In the genomic region with DNA sequence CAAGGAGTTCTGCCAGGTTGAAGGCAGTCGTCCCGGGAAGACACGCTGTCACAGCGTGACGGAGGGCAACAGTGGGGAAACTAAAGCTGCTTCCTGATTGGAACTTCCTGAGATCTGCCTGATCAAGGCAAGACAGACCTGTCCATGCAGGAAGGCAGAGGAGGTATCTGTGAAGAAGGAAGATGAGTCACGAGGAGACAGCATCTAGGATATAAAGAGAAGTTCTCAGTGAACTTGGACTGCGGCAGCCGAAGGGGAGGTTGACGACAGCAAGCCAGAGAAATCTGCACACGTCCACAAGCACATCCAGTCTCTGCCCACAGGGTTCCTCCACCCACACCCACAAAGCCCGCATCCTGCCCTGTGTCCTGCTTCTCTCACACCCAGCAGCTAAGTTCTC, we compare ENCODE assay signal across 15 cellular contexts. TPM values are rescaled to one million over a fixed set of nuclear protein-coding genes. Genes with fewer than 3 reads are reported as not detected.
DNase-seq lines count a peak whose midpoint lies in the region; ATAC-seq and TF ChIP-seq lines count a peak whose summit lies in the region.
"Had no signal": no experiment of that assay in that cellular context is flagged by ENCODE, and none has a peak within 500 bp of the region (broad histone marks: within the 10 kb centered on the region; RNA-seq: fewer than 3 reads in every experiment).

No MANE protein-coding gene starts in this region.

- peak; percentile 66 for DNase-seq in HPDE6-E6E7 (ENCODE audit: extremely low spot score)
- peak; percentile 22 for DNase-seq in activated CD4-positive, alpha-beta memory T cell treated with anti-CD3 and anti-CD28 coated beads for 36 hours
- DNase-seq in foreskin keratinocyte: peak; percentile 94 to 96
- DNase-seq in brain microvascular endothelial cell: no peak
- no peak for DNase-seq in DMS114 treated with DMSO at 0.1 percent for 48 hours (lab: John Stamatoyannopoulos, UW; ENCODE audit: unreplicated experiment)
- DNase-seq in colonic mucosa: no peak
- DNase-seq: activated CD4-positive, CD25-positive, alpha-beta regulatory T cell treated with anti-CD3 and anti-CD28 coated beads, Interleukin-2, amount 50 U/mL, for 72 hours; activated T-cell treated with anti-CD3 and anti-CD28 coated beads for 4 hours; DMS79 treated with DMSO at 0.1 percent for 48 hours; KBM-7; NCI-H1417; stimulated activated CD4-positive, alpha-beta T cell treated with anti-CD3 and anti-CD28 coated beads, Interleukin-12 subunit alpha, Interleukin-12 subunit beta, amount 100 ng/mL, for 4 hours had no signal

- intact Hi-C loops in activated CD4-positive, alpha-beta memory T cell treated with anti-CD3 and anti-CD28 coated beads for 36 hours (cut with micrococcal nuclease): no loop called here
- intact Hi-C loops in colonic mucosa (cut with DNase I): loop anchor here (5.0 kb wide), 1 partner anchor 277 kb away; no protein-coding TSS in a partner anchor

- H3K27ac ChIP-seq in foreskin keratinocyte (peak overlapping the region; percentile 72), brain microvascular endothelial cell (no peak overlapping the region), colonic mucosa (no peak overlapping the region)

- H3K9me3 ChIP-seq in skeletal muscle satellite cell (replicated peaks; ENCODE audit: low read length) (no peaks in the 10 kb centered on the region), colonic mucosa (no peaks in the 10 kb centered on the region)

- peak overlapping the region; percentile 30 for H3K4me2 ChIP-seq in skeletal muscle satellite cell (ENCODE audit: low read length)

- H3K27me3 ChIP-seq in foreskin keratinocyte (no peaks in the 10 kb centered on the region), skeletal muscle satellite cell (ENCODE audit: control insufficient read depth, insufficient read depth, low read length) (no peaks in the 10 kb centered on the region), brain microvascular endothelial cell (replicated peaks) (no peaks in the 10 kb centered on the region), colonic mucosa (no peaks in the 10 kb centered on the region)

- POLR2A ChIA-PET in activated CD4-positive, alpha-beta memory T cell treated with anti-CD3 and anti-CD28 coated beads for 36 hours (lab: Charles Lee): no interaction called here

- no peak overlapping the region for H3K4me3 Mint-ChIP-seq in activated CD4-positive, alpha-beta memory T cell treated with anti-CD3 and anti-CD28 coated beads for 36 hours
- H3K4me3 Mint-ChIP-seq: B cell had no signal

- no peaks in the 10 kb centered on the region for H3K27me3 Mint-ChIP-seq in activated CD4-positive, alpha-beta memory T cell treated with anti-CD3 and anti-CD28 coated beads for 36 hours
- H3K27me3 Mint-ChIP-seq: B cell had no signal

- CTCF ChIA-PET in activated CD4-positive, alpha-beta memory T cell treated with anti-CD3 and anti-CD28 coated beads for 36 hours (lab: Charles Lee): interaction anchor here (0.6 to 1.8 kb wide), 3 partner anchors 9 to 283 kb away, joined by 3 to 10 read pairs (median 3); no protein-coding TSS in a partner anchor

- no peaks in the 10 kb centered on the region for H3K9me3 Mint-ChIP-seq in activated CD4-positive, alpha-beta memory T cell treated with anti-CD3 and anti-CD28 coated beads for 36 hours

- H3K4me3 ChIP-seq in skeletal muscle satellite cell (ENCODE audit: low read length) (no peak overlapping the region), brain microvascular endothelial cell (ENCODE audit: low read depth, low read length) (no peak overlapping the region), colonic mucosa (no peak overlapping the region)

- H3K4me1 Mint-ChIP-seq in activated CD4-positive, alpha-beta memory T cell treated with anti-CD3 and anti-CD28 coated beads for 36 hours (ENCODE audit: low read depth): peaks cover 17% of the 10 kb centered on the region
- H3K4me1 Mint-ChIP-seq: B cell had no signal

- in situ Hi-C loops in brain microvascular endothelial cell (cut with HindIII; ENCODE audit: low pct_ligation_motif_present, low sequenced_read_pairs): no loop called here

- TF ChIP-seq CTCF in foreskin keratinocyte (conservative IDR thresholded peaks at IDR 0.05) (no peak), brain microvascular endothelial cell (IDR thresholded peaks at IDR 0.05; ENCODE audit: low read depth, low read length, missing control alignments) (no peak), colonic mucosa (IDR thresholded peaks at IDR 0.05) (no peak)

- H3K27ac Mint-ChIP-seq in activated CD4-positive, alpha-beta memory T cell treated with anti-CD3 and anti-CD28 coated beads for 36 hours: peak overlapping the region; percentile 18
- H3K27ac Mint-ChIP-seq: B cell had no signal

- H3K36me3 ChIP-seq in skeletal muscle satellite cell (ENCODE audit: insufficient read depth, low read length) (peaks cover 20% of the 10 kb centered on the region), brain microvascular endothelial cell (replicated peaks) (no peaks in the 10 kb centered on the region), colonic mucosa (peaks cover 6% of the 10 kb centered on the region)

- H3K9ac ChIP-seq in skeletal muscle satellite cell (ENCODE audit: low read depth, low read length) (no peak overlapping the region), colonic mucosa (ENCODE audit: low read depth in 2 of 2, low read length in 2 of 2) (no peak overlapping the region)

- H3K4me1 ChIP-seq in foreskin keratinocyte: peaks cover 31% of the 10 kb centered on the region
- H3K4me1 ChIP-seq in skeletal muscle satellite cell (ENCODE audit: control insufficient read depth, insufficient read depth, low read length): peaks cover 28% of the 10 kb centered on the region
- H3K4me1 ChIP-seq in colonic mucosa: no peaks in the 10 kb centered on the region

- ATAC-seq in foreskin keratinocyte (peak; percentile 95), GM18511 (IDR thresholded peaks at IDR 0.05; ENCODE audit: unreplicated experiment) (no peak)

- peaks cover 48% of the 10 kb centered on the region for H3K36me3 Mint-ChIP-seq in activated CD4-positive, alpha-beta memory T cell treated with anti-CD3 and anti-CD28 coated beads for 36 hours

RNA-seq across cellular contexts. Expression of a gene that starts 38.6 kb away (rescaled TPM):
- 10 to 100 TPM; 42.7 to 45.7 TPM for total RNA-seq in activated CD4-positive, alpha-beta memory T cell treated with anti-CD3 and anti-CD28 coated beads for 36 hours
- total RNA-seq in foreskin keratinocyte (51.5 and 61.2 TPM in 2 replicates), colonic mucosa (100 to 1,000 TPM in 1 of 2 donors, 10 to 100 TPM in 1; 99.9 to 113 TPM)
- 43.2 and 52.7 TPM in 2 replicates for polyA plus RNA-seq in foreskin keratinocyte
- total RNA-seq in skeletal muscle satellite cell (2012; rRNA removed): 19.2 and 19.3 TPM in 2 replicates

Comparison
In these comparisons a context has a peak if more than half of its experiments do, and no peak if none do; other contexts are left out.
1. DNase-seq: peak in HPDE6-E6E7 (single experiment), activated CD4-positive, alpha-beta memory T cell treated with anti-CD3 and anti-CD28 coated beads for 36 hours (single experiment) and foreskin keratinocyte (2 of 2); none in brain microvascular endothelial cell (single experiment), DMS114 treated with DMSO at 0.1 percent for 48 hours (single experiment) and colonic mucosa (single experiment).